1 cellular context compared by ENCODE assay signal in the genomic region with DNA sequence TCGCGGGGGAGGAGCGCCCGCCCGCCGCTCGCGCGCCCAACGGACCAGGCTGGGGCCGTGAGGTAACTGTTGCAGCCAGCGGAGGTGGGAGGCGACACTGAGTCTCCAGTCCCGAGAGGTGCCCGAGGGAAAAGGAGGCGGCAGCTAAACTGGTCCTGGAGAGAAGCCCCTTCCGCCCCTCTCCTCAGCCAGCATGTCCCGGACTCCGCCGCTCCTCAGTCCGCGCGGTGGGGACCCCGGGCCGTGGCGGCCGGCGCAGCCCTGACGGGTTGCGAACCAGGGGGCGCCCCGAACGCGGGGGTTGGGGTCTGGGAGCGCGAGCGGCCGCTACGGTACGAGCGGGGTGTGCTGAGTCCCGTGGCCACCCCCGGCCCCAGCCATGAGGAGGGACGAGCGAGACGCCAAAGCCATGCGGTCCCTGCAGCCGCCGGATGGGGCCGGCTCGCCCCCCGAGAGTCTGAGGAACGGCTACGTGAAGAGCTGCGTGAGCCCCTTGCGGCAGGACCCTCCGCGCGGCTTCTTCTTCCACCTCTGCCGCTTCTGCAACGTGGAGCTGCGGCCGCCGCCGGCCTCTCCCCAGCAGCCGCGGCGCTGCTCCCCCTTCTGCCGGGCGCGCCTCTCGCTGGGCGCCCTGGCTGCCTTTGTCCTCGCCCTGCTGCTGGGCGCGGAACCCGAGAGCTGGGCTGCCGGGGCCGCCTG.
TF ChIP-seq lines count a peak whose summit lies in the region.

Gene PDE3B, plus strand, starts transcription at position 108 of the 699 bp plus-strand sequence. Its CDS starts 272 bp downstream, at position 380.

TF ChIP-seq in HEK293, 187 proteins besides CTCF, POLR2A, EP300 and RAD21 (continued from another document):
- TF ChIP-seq AEBP2 (tag by site-specific recombination; IDR thresholded peaks at IDR 0.05; ENCODE audit: borderline replicate concordance) (no peak), KLF16 (tag by site-specific recombination; IDR thresholded peaks at IDR 0.05) (0 out of 2 replicates have a peak, but pooled peaks have one; percentile 12), PATZ1 (tag by site-specific recombination; IDR thresholded peaks at IDR 0.05) (peak; percentile 36; the same call in 1 of the 2 replicates), ZNF335 (tag by site-specific recombination; conservative IDR thresholded peaks at IDR 0.05) (peak; percentile 60), ZNF660 (tag by site-specific recombination; IDR thresholded peaks at IDR 0.05) (0 out of 2 replicates have a peak, but pooled peaks have one; percentile 13), ZNF48 (tag by site-specific recombination; IDR thresholded peaks at IDR 0.05) (no peak)
- TF ChIP-seq, protein P1, sequence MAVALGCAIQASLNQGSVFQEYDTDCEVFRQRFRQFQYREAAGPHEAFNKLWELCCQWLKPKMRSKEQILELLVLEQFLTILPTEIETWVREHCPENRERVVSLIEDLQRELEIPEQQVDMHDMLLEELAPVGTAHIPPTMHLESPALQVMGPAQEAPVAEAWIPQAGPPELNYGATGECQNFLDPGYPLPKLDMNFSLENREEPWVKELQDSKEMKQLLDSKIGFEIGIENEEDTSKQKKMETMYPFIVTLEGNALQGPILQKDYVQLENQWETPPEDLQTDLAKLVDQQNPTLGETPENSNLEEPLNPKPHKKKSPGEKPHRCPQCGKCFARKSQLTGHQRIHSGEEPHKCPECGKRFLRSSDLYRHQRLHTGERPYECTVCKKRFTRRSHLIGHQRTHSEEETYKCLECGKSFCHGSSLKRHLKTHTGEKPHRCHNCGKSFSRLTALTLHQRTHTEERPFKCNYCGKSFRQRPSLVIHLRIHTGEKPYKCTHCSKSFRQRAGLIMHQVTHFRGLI (tag by site-specific recombination; IDR thresholded peaks at IDR 0.05): peak; percentile 51
